Comparison of ENCODE assay signal across 8 cellular contexts in genomic region chr1:155277070-155277895, GRCh38. TPM values are rescaled to one million over a fixed set of nuclear protein-coding genes. Genes with fewer than 3 reads are reported as not detected.
A peak's percentile ranks its signal among the peaks of the same experiment; 100 is the strongest.
DNase-seq lines count a peak whose midpoint lies in the region; ATAC-seq and TF ChIP-seq lines count a peak whose summit lies in the region.

HCN3 (plus strand) TSS chr1:155277463; CDS start chr1:155277591, 128 bp downstream.

- H2BK20ac ChIP-seq in IMR-90 (ENCODE audit: low read depth, low read length), result no peak within 1 kb of the TSS

- peaks cover 31% of the 10 kb centered on the region for H3K4me1 Mint-ChIP-seq in Calu3 (ENCODE audit: low read depth, unreplicated experiment)

- H4K8ac ChIP-seq in IMR-90 (ENCODE audit: low read depth in 2 of 2, low read length in 2 of 2), result peak within 1 kb of the TSS; percentile 32 to 58; a peak in 2 of 4 replicates

- peak within 1 kb of the TSS; percentile 69 for H3K4me3 ChIP-seq in IMR-90 (ENCODE audit: insufficient read depth, low read depth, low read length)
- H3K4me3 ChIP-seq in OCI-LY1 (ENCODE audit: low read depth, low read length, poor library complexity, severe bottlenecking), result peak within 1 kb of the TSS; percentile 67
- peak within 1 kb of the TSS; percentile 65 for H3K4me3 ChIP-seq in epithelial cell of esophagus (ENCODE audit: low read length)
- peak within 1 kb of the TSS; percentile 41 for H3K4me3 ChIP-seq in mononuclear cell (ENCODE audit: low read length)

- H4K91ac ChIP-seq in IMR-90 (ENCODE audit: insufficient read depth, low read depth, low read length), result no peak within 1 kb of the TSS

- no peak within 1 kb of the TSS for H4K5ac ChIP-seq in IMR-90 (ENCODE audit: low read depth, low read length)

- peak; percentile 82 for TF ChIP-seq CTCF in Calu3 (IDR thresholded peaks at IDR 0.05; ENCODE audit: unreplicated experiment)
- TF ChIP-seq CTCF in IMR-90 (conservative IDR thresholded peaks at IDR 0.05; ENCODE audit: low read depth, low read length), result peak; percentile 78
- peak; percentile 59 for TF ChIP-seq CTCF in OCI-LY1 (IDR thresholded peaks at IDR 0.05; ENCODE audit: low read length)
- peak; percentile 35 for TF ChIP-seq CTCF in epithelial cell of esophagus (IDR thresholded peaks at IDR 0.05; ENCODE audit: insufficient read depth, low read depth, low read length, missing control alignments)

- intact Hi-C loops in Calu3 (cut with micrococcal nuclease; ENCODE audit: unreplicated experiment) (no loop called here), IMR-90 (cut with micrococcal nuclease) (loop anchor here (1.0 to 5.0 kb wide), 4 partner anchors 31 to 371 kb away; partner anchors contain the start of gene FDPS)

- H3K27me3 ChIP-seq in IMR-90 (ENCODE audit: control insufficient read depth, insufficient read depth, low read length), result no peaks in the 10 kb centered on the region
- H3K27me3 ChIP-seq in OCI-LY1 (ENCODE audit: insufficient read depth, low read length), result no peaks in the 10 kb centered on the region
- no peaks in the 10 kb centered on the region for H3K27me3 ChIP-seq in mononuclear cell (ENCODE audit: insufficient read depth, low read length)

- no peak within 1 kb of the TSS for H3K56ac ChIP-seq in IMR-90 (ENCODE audit: extremely low read depth, insufficient read depth, low read length)

- no peaks in the 10 kb centered on the region for H3K9me3 ChIP-seq in IMR-90 (ENCODE audit: control insufficient read depth, insufficient read depth, low read length)
- no peaks in the 10 kb centered on the region for H3K9me3 ChIP-seq in OCI-LY1 (ENCODE audit: low read length)
- no peaks in the 10 kb centered on the region for H3K9me3 ChIP-seq in mononuclear cell (ENCODE audit: low read depth, low read length)

- H3K14ac ChIP-seq in IMR-90 (replicated peaks; ENCODE audit: low read depth, low read length), result 0 out of 2 replicates have a peak within 1 kb of the TSS, but pooled peaks have one; percentile 57

- H2AFZ ChIP-seq in IMR-90 (replicated peaks; ENCODE audit: low read length, poor library complexity), result peak within 1 kb of the TSS; percentile 98
- peak within 1 kb of the TSS; percentile 17; the same call in 1 of the 2 replicates for H2AFZ ChIP-seq in OCI-LY1 (ENCODE audit: low read length)

- dilution Hi-C loops in IMR-90 (cut with HindIII; ENCODE audit: low sequenced_read_pairs, unreplicated experiment), result no loop called here

- H3K9me1 ChIP-seq in IMR-90 (ENCODE audit: insufficient read depth, low read length), result peaks cover 5% of the 10 kb centered on the region

- no peaks in the 10 kb centered on the region for H3K36me3 ChIP-seq in IMR-90 (ENCODE audit: control insufficient read depth, insufficient read depth, low read length)
- peaks cover 5% of the 10 kb centered on the region; the same call in 1 of the 2 replicates for H3K36me3 ChIP-seq in OCI-LY1 (ENCODE audit: insufficient read depth, low read length)

- H2BK15ac ChIP-seq in IMR-90 (ENCODE audit: low read depth, low read length), result no peak within 1 kb of the TSS

- peaks cover 0 to 21% of the 10 kb centered on the region in 2 experiments; a peak in 2 of 4 replicates for H3K79me1 ChIP-seq in IMR-90 (ENCODE audit: low read depth in 1 of 2, low read length in 2 of 2)

- peak within 1 kb of the TSS; percentile 28; the same call in 1 of the 2 replicates for H3K27ac ChIP-seq in IMR-90 (ENCODE audit: insufficient read depth, low read length)
- H3K27ac ChIP-seq in OCI-LY1 (ENCODE audit: low read depth, low read length, poor library complexity, severe bottlenecking), result no peak within 1 kb of the TSS

- H3K9me2 ChIP-seq in OCI-LY1 (ENCODE audit: low read depth, low read length), result no peaks in the 10 kb centered on the region

- DNase-seq in Calu3 (peak; percentile 99), IMR-90 (peak; percentile 93), epithelial cell of esophagus (ENCODE audit: low read depth) (peak; percentile 97)
- DNase-seq in activated CD8-positive, alpha-beta memory T cell treated with anti-CD3 and anti-CD28 coated beads, Interleukin-2, amount 50 U/mL, for 48 hours, result peak; percentile 96
- peak; percentile 76 to 88 for DNase-seq in stimulated activated CD8-positive, alpha-beta memory T cell treated with anti-CD3 and anti-CD28 coated beads, Interleukin-2, amount 100 ng/mL, for 1 hour (ENCODE audit: low read depth in 2 of 2)

- peaks cover 11% of the 10 kb centered on the region for H3K79me2 ChIP-seq in OCI-LY1 (ENCODE audit: insufficient read depth, low read length)

- H3F3A ChIP-seq in OCI-LY1 (ENCODE audit: insufficient read depth, low read length), result no peaks in the 10 kb centered on the region; the same call in 1 of the 2 replicates

- in situ Hi-C loops in IMR-90 (cut with MboI; ENCODE audit: low sequenced_read_pairs), result loop anchor here (5.0 kb wide), 1 partner anchor 40 kb away; no protein-coding TSS in a partner anchor

- H3K4me2 ChIP-seq in IMR-90 (ENCODE audit: low read depth, low read length) (peak within 1 kb of the TSS; percentile 81), OCI-LY1 (ENCODE audit: low read length) (peak within 1 kb of the TSS; percentile 76)

- peak within 1 kb of the TSS; percentile 64; the same call in 1 of the 2 replicates for H3K23ac ChIP-seq in IMR-90 (ENCODE audit: low read depth, low read length)

- H2BK5ac ChIP-seq in IMR-90 (ENCODE audit: low read depth, low read length, poor library complexity, severe bottlenecking), result no peak within 1 kb of the TSS

- H3K9me3 Mint-ChIP-seq in Calu3 (ENCODE audit: low read depth, unreplicated experiment), result no peaks in the 10 kb centered on the region

- peak; percentile 49 for TF ChIP-seq RAD21 in IMR-90 (IDR thresholded peaks at IDR 0.05; ENCODE audit: low read length)

- no peak within 1 kb of the TSS for H3K18ac ChIP-seq in IMR-90 (ENCODE audit: low read depth, low read length)

- POLR2A ChIA-PET in IMR-90 (lab: Charles Lee; ENCODE audit: unreplicated experiment), result no interaction called here

- H3K4ac ChIP-seq in IMR-90 (ENCODE audit: low read depth, low read length), result no peak within 1 kb of the TSS; the same call in 1 of the 2 replicates

- H3K27me3 Mint-ChIP-seq in Calu3 (ENCODE audit: unreplicated experiment), result no peaks in the 10 kb centered on the region

- H3K9ac ChIP-seq in IMR-90 (ENCODE audit: low read depth, low read length) (peak within 1 kb of the TSS; percentile 45), OCI-LY1 (ENCODE audit: low read length) (peak within 1 kb of the TSS; percentile 59)

- H2AK5ac ChIP-seq in IMR-90 (ENCODE audit: low read depth, low read length), result 0 out of 2 replicates have a peak within 1 kb of the TSS, but pooled peaks have one; percentile 33

- H3K27ac Mint-ChIP-seq in Calu3 (ENCODE audit: unreplicated experiment), result no peak within 1 kb of the TSS

- H2BK120ac ChIP-seq in IMR-90 (ENCODE audit: low read depth, low read length), result no peak within 1 kb of the TSS

- peak within 1 kb of the TSS; percentile 87 for H2AK9ac ChIP-seq in IMR-90 (replicated peaks; ENCODE audit: low read depth, low read length, poor library complexity)

- BruUV-seq in Calu3 (replicated peaks; lab: Mats Ljungman, UMichigan), result no TSS peak
- no TSS peak for BruUV-seq in IMR-90 (replicated peaks; lab: Mats Ljungman, UMichigan)

- H3K36me3 Mint-ChIP-seq in Calu3 (ENCODE audit: insufficient read depth, unreplicated experiment), result peaks cover 39% of the 10 kb centered on the region

- CTCF ChIA-PET in Calu3 (lab: Charles Lee) (interaction anchor here (0.7 to 1.5 kb wide), 7 partner anchors 15 to 633 kb away, joined by 3 to 19 read pairs (median 6); partner anchors contain the start of genes FDPS, KRTCAP2 and SCAMP3), IMR-90 (lab: Yijun Ruan, JAX) (interaction anchor here (0.5 kb wide), 1 partner anchor 345 kb away, joined by 3 read pairs; no protein-coding TSS in a partner anchor)

- no peak for TF ChIP-seq POLR2A in IMR-90 (IDR thresholded peaks at IDR 0.05; ENCODE audit: low read depth, low read length)

- WGBS in IMR-90 (ENCODE audit: extremely low coverage in 2 of 2, insufficient read length in 1 of 2), 2 experiments, result 2% methylated on average over 31 of the region's 68 CpGs; no CpG with 5 or more reads in 1 of the 2 experiments

- peak; percentile 59 for ATAC-seq in GM21528 (IDR thresholded peaks at IDR 0.05; ENCODE audit: low FRiP score, unreplicated experiment)
- ATAC-seq in IMR-90 (ENCODE audit: low read depth), result peak; percentile 83

- peak within 1 kb of the TSS; percentile 75 for H3K4me3 Mint-ChIP-seq in Calu3 (ENCODE audit: low read depth, unreplicated experiment)

- H3K4me1 ChIP-seq in IMR-90 (ENCODE audit: control insufficient read depth, insufficient read depth, low read length) (peaks cover 1% of the 10 kb centered on the region), OCI-LY1 (ENCODE audit: insufficient read depth, low read length, severe bottlenecking) (peaks cover 36% of the 10 kb centered on the region), mononuclear cell (ENCODE audit: insufficient read depth, low read length) (peaks cover 35% of the 10 kb centered on the region)

- H4K20me1 ChIP-seq in IMR-90 (ENCODE audit: insufficient read depth, low read length), result peaks cover 7% of the 10 kb centered on the region; the same call in 1 of the 2 replicates
- H4K20me1 ChIP-seq in OCI-LY1 (ENCODE audit: insufficient read depth, low read length), result no peaks in the 10 kb centered on the region

TF ChIP-seq in IMR-90, 13 proteins besides CTCF, POLR2A, EP300 and RAD21 (continues in another document):
- TF ChIP-seq BHLHE40 (IDR thresholded peaks at IDR 0.05; ENCODE audit: low read depth, low read length) (no peak), MXI1 (IDR thresholded peaks at IDR 0.05; ENCODE audit: borderline replicate concordance, low read depth, low read length) (peak; percentile 69), NFE2L2 (IDR thresholded peaks at IDR 0.05; ENCODE audit: low read depth, low read length) (0 out of 2 replicates have a peak, but pooled peaks have one; percentile 16), SMC3 (IDR thresholded peaks at IDR 0.05; ENCODE audit: low read depth, low read length) (peak; percentile 73), FOS (IDR thresholded peaks at IDR 0.05; ENCODE audit: low read depth, low read length) (no peak), RFX5 (IDR thresholded peaks at IDR 0.05; ENCODE audit: low read depth, low read length) (no peak), MAZ (IDR thresholded peaks at IDR 0.05; ENCODE audit: borderline replicate concordance, low read depth, low read length) (peak; percentile 98), CHD1 (IDR thresholded peaks at IDR 0.05; ENCODE audit: low read depth, low read length) (no peak), USF2 (IDR thresholded peaks at IDR 0.05; ENCODE audit: low read depth, low read length) (no peak)

RNA-seq across cellular contexts. Expression of gene HCN3, which starts in this region (rescaled TPM):
- total RNA-seq in Calu3 (2022), result 11.8 and 19.6 TPM in 2 replicates
- 0.36 and 0.83 TPM in 2 replicates for total RNA-seq in IMR-90 (2012; rRNA removed)
- 2.7 and 2.9 TPM in 2 replicates for polyA plus RNA-seq in IMR-90 (2012; rRNA removed)
- polyA plus RNA-seq in IMR-90 (2012; cell fraction: cytosol; rRNA removed), result 0.88 and 1.4 TPM in 2 replicates
- 20.7 and 30.0 TPM in 2 replicates for polyA plus RNA-seq in IMR-90 (2012; cell fraction: nucleus; rRNA removed; ENCODE audit: low replicate concordance)
- 0.21 TPM for total RNA-seq in mononuclear cell
